Comparison of ENCODE assay signal across 22 cellular contexts in the genomic region with DNA sequence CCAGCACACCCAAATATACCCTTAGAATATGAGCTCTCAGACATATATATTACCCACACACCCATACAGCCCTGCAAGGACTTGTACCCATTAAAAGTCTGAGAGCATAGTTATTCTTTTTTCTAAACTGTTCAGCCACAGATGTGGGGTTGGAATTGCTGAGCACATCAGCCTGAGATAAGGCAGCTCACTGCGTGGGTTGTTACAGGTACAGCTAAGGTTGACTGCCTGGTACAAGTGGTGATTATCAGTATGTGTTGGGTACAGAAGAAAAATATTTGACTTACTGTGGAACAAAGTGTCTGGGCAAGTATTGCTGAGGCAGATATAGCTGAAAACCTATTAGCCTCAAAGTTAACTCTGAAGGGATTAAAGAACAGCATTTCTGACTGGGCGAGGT.
"Had no signal": no experiment of that assay in that cellular context is flagged by ENCODE, and none has a peak within 500 bp of the region (broad histone marks: within the 10 kb centered on the region; RNA-seq: fewer than 3 reads in every experiment).

No MANE protein-coding gene starts in this region.

- H3K27ac ChIP-seq: adrenal gland, dorsolateral prefrontal cortex, esophagus muscularis mucosa, prostate gland, right atrium auricular region, transverse colon, uterus, VCaP had no signal

- ATAC-seq: activated CD8-positive, alpha-beta T cell treated with anti-CD3 and anti-CD28 coated beads, Interleukin-2, amount 10 ng/mL, durations not matched to agents 7 days and 5 days; activated T-helper 17 cell treated with anti-CD3 and anti-CD28 coated beads, Interleukin-2, amount 50 U/mL, for 72 hours; effector memory CD8-positive, alpha-beta T cell; left ventricle myocardium superior; natural killer cell had no signal

- H3K4me3 ChIP-seq: adrenal gland, dorsolateral prefrontal cortex, esophagus muscularis mucosa, prostate gland, right atrium auricular region, transverse colon, uterus had no signal

- H3K27me3 ChIP-seq: adrenal gland, dorsolateral prefrontal cortex, esophagus muscularis mucosa, right atrium auricular region, transverse colon, uterus had no signal

- H3K9me3 ChIP-seq: adrenal gland, esophagus muscularis mucosa, prostate gland, right atrium auricular region, transverse colon, uterus had no signal

- H3K4me3 Mint-ChIP-seq: activated CD8-positive, alpha-beta T cell treated with anti-CD3 and anti-CD28 coated beads, Interleukin-2, amount 10 ng/mL, durations not matched to agents 7 days and 5 days; activated naive CD8-positive, alpha-beta T cell; activated T-helper 17 cell treated with anti-CD3 and anti-CD28 coated beads, Interleukin-2, amount 50 U/mL, for 72 hours; effector memory CD8-positive, alpha-beta T cell; natural killer cell; stimulated activated naive CD8-positive, alpha-beta T cell treated with anti-CD3 and anti-CD28 coated beads, Interleukin-15, Interleukin-2, amounts not matched to agents 100 ng/mL and 50 ng/mL, for 24 hours; T-helper 1 cell treated with Interleukin-12 subunit alpha and Interleukin-12 subunit beta and Interleukin-4 antibody, amounts not matched to agents 30 μg/mL and 1 μg/mL, for 36 hours had no signal

- H3K36me3 ChIP-seq: adrenal gland, prostate gland, right atrium auricular region, transverse colon, uterus had no signal

- H3K36me3 Mint-ChIP-seq: natural killer cell had no signal

- H3K27me3 Mint-ChIP-seq: activated naive CD8-positive, alpha-beta T cell; activated T-helper 17 cell treated with anti-CD3 and anti-CD28 coated beads, Interleukin-2, amount 50 U/mL, for 72 hours; effector memory CD8-positive, alpha-beta T cell; stimulated activated naive CD8-positive, alpha-beta T cell treated with anti-CD3 and anti-CD28 coated beads, Interleukin-15, Interleukin-2, amounts not matched to agents 100 ng/mL and 50 ng/mL, for 24 hours had no signal

- H3K9me3 Mint-ChIP-seq: activated T-helper 17 cell treated with anti-CD3 and anti-CD28 coated beads, Interleukin-2, amount 50 U/mL, for 72 hours; effector memory CD8-positive, alpha-beta T cell; natural killer cell; stimulated activated naive CD8-positive, alpha-beta T cell treated with anti-CD3 and anti-CD28 coated beads, Interleukin-15, Interleukin-2, amounts not matched to agents 100 ng/mL and 50 ng/mL, for 24 hours; T-helper 1 cell treated with Interleukin-12 subunit alpha and Interleukin-12 subunit beta and Interleukin-4 antibody, amounts not matched to agents 30 μg/mL and 1 μg/mL, for 36 hours had no signal

- H3K27ac Mint-ChIP-seq: activated CD8-positive, alpha-beta T cell treated with anti-CD3 and anti-CD28 coated beads, Interleukin-2, amount 10 ng/mL, durations not matched to agents 7 days and 5 days; effector memory CD8-positive, alpha-beta T cell; natural killer cell; stimulated activated naive CD8-positive, alpha-beta T cell treated with anti-CD3 and anti-CD28 coated beads, Interleukin-15, Interleukin-2, amounts not matched to agents 100 ng/mL and 50 ng/mL, for 24 hours; T-helper 1 cell treated with Interleukin-12 subunit alpha and Interleukin-12 subunit beta and Interleukin-4 antibody, amounts not matched to agents 30 μg/mL and 1 μg/mL, for 36 hours had no signal

- H3K4me1 ChIP-seq: prostate gland, uterus had no signal

- DNase-seq: activated CD4-positive, alpha-beta T cell treated with anti-CD3 and anti-CD28 coated beads for 1 hour; activated CD4-positive, alpha-beta T cell treated with anti-CD3 and anti-CD28 coated beads, Interleukin-2, amount 50 U/mL, for 1 hour; activated CD8-positive, alpha-beta T cell treated with anti-CD3 and anti-CD28 coated beads, Interleukin-2, amount 10 ng/mL, durations not matched to agents 7 days and 5 days; adrenal gland; central memory CD4-positive, alpha-beta T cell; dorsolateral prefrontal cortex; effector memory CD8-positive, alpha-beta T cell; left ventricle myocardium superior; mammary epithelial cell; midbrain; natural killer cell; stimulated activated CD4-positive, alpha-beta T cell treated with anti-CD3 and anti-CD28 coated beads, Interleukin-4, amount 100 ng/mL, for 24 hours; transverse colon; uterus had no signal
